7 cellular contexts compared by ENCODE assay signal in genomic region chr4:118888666-118889312, GRCh38. TPM values are rescaled to one million over a fixed set of nuclear protein-coding genes. Genes with fewer than 3 reads are reported as not detected.
DNase-seq lines count a peak whose midpoint lies in the region; ATAC-seq and TF ChIP-seq lines count a peak whose summit lies in the region.

Gene SYNPO2, plus strand, starts transcription at chr4:118888854. Its CDS starts 183 bp downstream, at chr4:118889037.

- POLR2A ChIA-PET in activated CD8-positive, alpha-beta T cell treated with anti-CD3 and anti-CD28 coated beads, Interleukin-2, amount 10 ng/mL, durations not matched to agents 7 days and 5 days (lab: Charles Lee) = interaction anchor here (0.5 kb wide), 1 partner anchor 1943 kb away, joined by 3 read pairs; no protein-coding TSS in a partner anchor

- no peak for TF ChIP-seq POLR2A in erythroblast (IDR thresholded peaks at IDR 0.05; ENCODE audit: low read length)

- no peaks in the 10 kb centered on the region for H3K9me3 Mint-ChIP-seq in activated CD8-positive, alpha-beta T cell treated with anti-CD3 and anti-CD28 coated beads, Interleukin-2, amount 10 ng/mL, durations not matched to agents 7 days and 5 days (ENCODE audit: insufficient read depth)
- H3K9me3 Mint-ChIP-seq in mesothelial cell of epicardium = no peaks in the 10 kb centered on the region
- no peaks in the 10 kb centered on the region for H3K9me3 Mint-ChIP-seq in stimulated activated naive CD8-positive, alpha-beta T cell treated with anti-CD3 and anti-CD28 coated beads, Interleukin-15, amount 100 ng/mL, for 72 hours

- TF ChIP-seq CTCF in mesothelial cell of epicardium (IDR thresholded peaks at IDR 0.05; ENCODE audit: unreplicated experiment) = no peak

- CTCF ChIA-PET in activated CD8-positive, alpha-beta T cell treated with anti-CD3 and anti-CD28 coated beads, Interleukin-2, amount 10 ng/mL, durations not matched to agents 7 days and 5 days (lab: Charles Lee) = interaction anchor here (0.7 to 4.0 kb wide), 9 partner anchors 9 to 147 kb away, joined by 3 to 19 read pairs (median 6); no protein-coding TSS in a partner anchor

- peaks cover 14% of the 10 kb centered on the region for H3K4me1 Mint-ChIP-seq in activated CD8-positive, alpha-beta T cell treated with anti-CD3 and anti-CD28 coated beads, Interleukin-2, amount 10 ng/mL, durations not matched to agents 7 days and 5 days (ENCODE audit: low read depth)
- peaks cover 36% of the 10 kb centered on the region for H3K4me1 Mint-ChIP-seq in mesothelial cell of epicardium
- peaks cover 18% of the 10 kb centered on the region for H3K4me1 Mint-ChIP-seq in stimulated activated naive CD8-positive, alpha-beta T cell treated with anti-CD3 and anti-CD28 coated beads, Interleukin-15, amount 100 ng/mL, for 72 hours

- peaks cover 43% of the 10 kb centered on the region for H3K27me3 Mint-ChIP-seq in activated CD8-positive, alpha-beta T cell treated with anti-CD3 and anti-CD28 coated beads, Interleukin-2, amount 10 ng/mL, durations not matched to agents 7 days and 5 days (ENCODE audit: low read depth)
- no peaks in the 10 kb centered on the region for H3K27me3 Mint-ChIP-seq in mesothelial cell of epicardium (ENCODE audit: low read depth)
- H3K27me3 Mint-ChIP-seq in stimulated activated naive CD8-positive, alpha-beta T cell treated with anti-CD3 and anti-CD28 coated beads, Interleukin-15, amount 100 ng/mL, for 72 hours = peaks cover 48% of the 10 kb centered on the region

- ATAC-seq in GM18868 (IDR thresholded peaks at IDR 0.05; ENCODE audit: unreplicated experiment) (peak; percentile 92), HG03025 (IDR thresholded peaks at IDR 0.05; ENCODE audit: low FRiP score, unreplicated experiment) (peak; percentile 59)
- peak; percentile 92 for ATAC-seq in activated CD8-positive, alpha-beta T cell treated with anti-CD3 and anti-CD28 coated beads, Interleukin-2, amount 10 ng/mL, durations not matched to agents 7 days and 5 days
- ATAC-seq in stimulated activated naive CD8-positive, alpha-beta T cell treated with anti-CD3 and anti-CD28 coated beads, Interleukin-15, amount 100 ng/mL, for 72 hours = peak; percentile 92

- peak within 1 kb of the TSS; percentile 73 for H3K4me3 Mint-ChIP-seq in activated CD8-positive, alpha-beta T cell treated with anti-CD3 and anti-CD28 coated beads, Interleukin-2, amount 10 ng/mL, durations not matched to agents 7 days and 5 days
- H3K4me3 Mint-ChIP-seq in mesothelial cell of epicardium = peak within 1 kb of the TSS; percentile 73
- peak within 1 kb of the TSS; percentile 81 to 91 for H3K4me3 Mint-ChIP-seq in stimulated activated naive CD8-positive, alpha-beta T cell treated with anti-CD3 and anti-CD28 coated beads, Interleukin-15, amount 100 ng/mL, for 72 hours

- DNase-seq in NCI-H446 treated with DMSO at 0.1 percent for 48 hours (lab: John Stamatoyannopoulos, UW) (peak; percentile 52), erythroblast (lab: John Stamatoyannopoulos, UW) (peak; percentile 26 to 28), mesothelial cell of epicardium (ENCODE audit: low spot score in 2 of 2, unreplicated experiment in 2 of 2) (peak; percentile 60 to 82)
- DNase-seq in activated CD8-positive, alpha-beta T cell treated with anti-CD3 and anti-CD28 coated beads, Interleukin-2, amount 10 ng/mL, durations not matched to agents 7 days and 5 days = peak; percentile 56
- DNase-seq in stimulated activated naive CD8-positive, alpha-beta T cell treated with anti-CD3 and anti-CD28 coated beads, Interleukin-15, amount 100 ng/mL, for 72 hours = peak; percentile 48 to 56

- no peak within 1 kb of the TSS for H3K27ac Mint-ChIP-seq in activated CD8-positive, alpha-beta T cell treated with anti-CD3 and anti-CD28 coated beads, Interleukin-2, amount 10 ng/mL, durations not matched to agents 7 days and 5 days
- H3K27ac Mint-ChIP-seq in mesothelial cell of epicardium = peak within 1 kb of the TSS; percentile 98
- peak within 1 kb of the TSS; percentile 38 to 90 for H3K27ac Mint-ChIP-seq in stimulated activated naive CD8-positive, alpha-beta T cell treated with anti-CD3 and anti-CD28 coated beads, Interleukin-15, amount 100 ng/mL, for 72 hours

- H3K36me3 Mint-ChIP-seq in activated CD8-positive, alpha-beta T cell treated with anti-CD3 and anti-CD28 coated beads, Interleukin-2, amount 10 ng/mL, durations not matched to agents 7 days and 5 days (ENCODE audit: low read depth) = no peaks in the 10 kb centered on the region
- H3K36me3 Mint-ChIP-seq in mesothelial cell of epicardium = no peaks in the 10 kb centered on the region

RNA-seq across cellular contexts. Expression of gene SYNPO2, which starts in this region (rescaled TPM):
- total RNA-seq in activated CD8-positive, alpha-beta T cell treated with anti-CD3 and anti-CD28 coated beads, Interleukin-2, amount 10 ng/mL, durations not matched to agents 7 days and 5 days = under 1 TPM; 0.60 to 0.74 TPM
- total RNA-seq in mesothelial cell of epicardium = 20.6 to 23.4 TPM (median 22.6 TPM) in 3 replicates

Comparison
In these comparisons a context has a peak if more than half of its experiments do, and no peak if none do; other contexts are left out.
1. Peak in every context shown above with its lines: DNase-seq and ATAC-seq.
2. RNA of gene SYNPO2 (total RNA-seq): 20.6 to 23.4 TPM in mesothelial cell of epicardium; 0.60 to 0.74 TPM in activated CD8-positive, alpha-beta T cell treated with anti-CD3 and anti-CD28 coated beads, Interleukin-2, amount 10 ng/mL, durations not matched to agents 7 days and 5 days; every median in the first group is over 10 times any median in the second.
3. Peak in DNase-seq and ATAC-seq in activated CD8-positive, alpha-beta T cell treated with anti-CD3 and anti-CD28 coated beads, Interleukin-2, amount 10 ng/mL, durations not matched to agents 7 days and 5 days; RNA of the gene not detected or under 1 TPM.